ENCODE assay signal across 8 cellular contexts in the genomic region with DNA sequence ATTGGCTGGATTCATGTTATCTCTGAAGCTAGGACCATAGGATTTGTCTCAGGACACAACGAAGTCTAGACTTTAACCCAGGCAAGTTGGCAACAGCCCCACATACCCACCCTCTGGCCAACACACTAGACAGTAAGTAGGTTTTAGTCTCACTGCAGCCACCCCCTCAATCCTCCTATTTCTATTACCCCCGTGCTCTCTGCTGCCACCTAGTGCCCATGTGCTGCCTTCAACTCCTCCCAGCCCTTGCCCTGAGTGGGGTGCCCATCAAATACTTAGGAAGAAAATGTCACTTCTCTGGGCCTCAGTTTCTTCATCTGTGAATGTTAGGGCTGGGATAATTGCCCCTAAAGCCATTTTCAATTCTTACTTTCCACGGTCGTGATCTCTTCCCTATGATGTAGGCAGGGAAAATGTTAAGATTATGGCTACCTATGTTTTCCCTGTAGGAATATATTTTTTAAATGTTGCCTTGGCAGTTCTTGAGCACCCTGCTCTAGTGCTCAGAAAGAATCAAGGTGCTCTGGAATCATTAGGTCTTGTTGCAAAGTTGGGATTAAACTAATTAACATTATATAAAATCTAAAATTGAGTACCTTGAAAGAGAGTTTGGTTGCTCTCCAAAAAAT.
DNase-seq lines count a peak whose midpoint lies in the region; ATAC-seq and TF ChIP-seq lines count a peak whose summit lies in the region.

No MANE protein-coding gene starts in this region.

- H4K20me1 ChIP-seq in SU-DHL-6 (ENCODE audit: low read depth, low read length), result no peaks in the 10 kb centered on the region

- H3K9me3 ChIP-seq in SU-DHL-6 (ENCODE audit: insufficient read depth, low read length), result no peaks in the 10 kb centered on the region

- no peak for DNase-seq in BJ (ENCODE audit: low read depth)
- DNase-seq in fibroblast of villous mesenchyme (ENCODE audit: low read depth), result no peak
- DNase-seq in type B pancreatic cell (ENCODE audit: extremely low spot score, unreplicated experiment), result no peak
- DNase-seq in stimulated activated naive CD4-positive, alpha-beta T cell (lab: John Stamatoyannopoulos, UW), result no peak
- DNase-seq in caudate nucleus (lab: John Stamatoyannopoulos, UW), result no peak

- H3K4me2 ChIP-seq in SU-DHL-6 (ENCODE audit: low read depth, low read length, poor library complexity, severe bottlenecking), result no peak overlapping the region

- H3K27ac ChIP-seq in SU-DHL-6 (ENCODE audit: low read depth, low read length), result no peak overlapping the region
- no peak overlapping the region for H3K27ac ChIP-seq in caudate nucleus (ENCODE audit: low read depth, low read length)

- POLR2A ChIA-PET in BJ (lab: Charles Lee), result no interaction called here

- H3K4me1 Mint-ChIP-seq in type B pancreatic cell (ENCODE audit: unreplicated experiment), result peaks cover 8% of the 10 kb centered on the region

- TF ChIP-seq CTCF in BJ (IDR thresholded peaks at IDR 0.05; ENCODE audit: insufficient read depth, low read depth, low read length) (peak; percentile 74), SU-DHL-6 (IDR thresholded peaks at IDR 0.05; ENCODE audit: insufficient read depth, low read length, poor library complexity, severe bottlenecking) (peak; percentile 62), fibroblast of villous mesenchyme (IDR thresholded peaks at IDR 0.05; ENCODE audit: insufficient read depth, low read depth, low read length) (peak; percentile 63), type B pancreatic cell (conservative IDR thresholded peaks at IDR 0.05) (peak; percentile 67)

- H3K4me3 ChIP-seq in BJ (ENCODE audit: low read depth, low read length) (no peak overlapping the region), SU-DHL-6 (ENCODE audit: insufficient read depth, low read length, poor library complexity, severe bottlenecking) (no peak overlapping the region), fibroblast of villous mesenchyme (ENCODE audit: low read depth, low read length) (no peak overlapping the region)

- H3F3A ChIP-seq in SU-DHL-6 (ENCODE audit: insufficient read depth), result no peaks in the 10 kb centered on the region

- H3K27me3 Mint-ChIP-seq in type B pancreatic cell, result peaks cover 61% of the 10 kb centered on the region

- H3K79me2 ChIP-seq in SU-DHL-6 (ENCODE audit: insufficient read depth, low read length), result no peaks in the 10 kb centered on the region

- peak; percentile 49 for ATAC-seq in GM21723 (IDR thresholded peaks at IDR 0.05; ENCODE audit: unreplicated experiment)
- ATAC-seq in GM18870 (IDR thresholded peaks at IDR 0.05; ENCODE audit: unreplicated experiment), result no peak

- H3K36me3 ChIP-seq in BJ (ENCODE audit: control insufficient read depth, insufficient read depth, low read length) (no peaks in the 10 kb centered on the region), SU-DHL-6 (ENCODE audit: low read length) (no peaks in the 10 kb centered on the region)

- H3K9ac ChIP-seq in SU-DHL-6 (ENCODE audit: low read length), result no peak overlapping the region

- no peak overlapping the region for H3K4me3 Mint-ChIP-seq in type B pancreatic cell

- no peaks in the 10 kb centered on the region for H3K9me3 Mint-ChIP-seq in type B pancreatic cell

- H3K27ac Mint-ChIP-seq in type B pancreatic cell, result no peak overlapping the region

- no peaks in the 10 kb centered on the region for H3K9me2 ChIP-seq in SU-DHL-6 (replicated peaks; ENCODE audit: insufficient read depth, low read length)

- no peaks in the 10 kb centered on the region for H3K36me3 Mint-ChIP-seq in type B pancreatic cell

- H3K27me3 ChIP-seq in BJ (ENCODE audit: control insufficient read depth, insufficient read depth, low read length), result no peaks in the 10 kb centered on the region
- H3K27me3 ChIP-seq in SU-DHL-6 (ENCODE audit: low read length), result no peaks in the 10 kb centered on the region

- CTCF ChIA-PET in BJ (lab: Yijun Ruan, JAX), result interaction anchor here (0.9 to 1.9 kb wide), 6 partner anchors 8 to 30 kb away, joined by 3 to 8 read pairs (median 4); no protein-coding TSS in a partner anchor

- H2AFZ ChIP-seq in SU-DHL-6 (ENCODE audit: low read depth, low read length, severe bottlenecking), result no peak overlapping the region
